Comparison of ENCODE assay signal across 11 cellular contexts in the genomic region with DNA sequence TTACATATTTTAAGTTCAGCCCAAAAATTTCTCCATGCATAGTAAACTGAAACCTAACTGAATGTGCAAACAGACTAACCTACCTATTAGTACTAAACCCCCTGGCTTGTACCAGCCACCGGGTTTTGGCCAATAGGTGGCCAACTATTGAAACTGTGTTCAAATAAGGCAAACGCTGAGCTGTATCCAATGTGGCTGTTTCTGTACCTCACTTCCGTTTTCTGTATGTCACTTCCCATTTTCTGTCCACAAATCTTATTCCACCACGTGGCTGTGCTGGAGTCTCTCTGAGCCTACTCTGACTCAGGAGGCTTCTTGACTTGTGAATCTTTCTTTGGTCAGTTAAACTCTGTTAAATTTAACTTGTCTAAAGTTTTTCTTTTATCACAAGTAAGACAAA. TPM values are rescaled to one million over a fixed set of nuclear protein-coding genes. Genes with fewer than 3 reads are reported as not detected.
DNase-seq lines count a peak whose midpoint lies in the region; ATAC-seq and TF ChIP-seq lines count a peak whose summit lies in the region.
"Had no signal": no experiment of that assay in that cellular context is flagged by ENCODE, and none has a peak within 500 bp of the region (broad histone marks: within the 10 kb centered on the region; RNA-seq: fewer than 3 reads in every experiment).

No MANE protein-coding gene starts in this region.

- H3K36me3 ChIP-seq in SU-DHL-6 (ENCODE audit: low read length) = no peaks in the 10 kb centered on the region

- no peaks in the 10 kb centered on the region for H3K27me3 ChIP-seq in SU-DHL-6 (ENCODE audit: low read length)

- no peak for ATAC-seq in HG02840 (IDR thresholded peaks at IDR 0.05; ENCODE audit: low FRiP score, unreplicated experiment)
- ATAC-seq: psoas muscle had no signal

- no peak overlapping the region for H3K4me3 ChIP-seq in SU-DHL-6 (ENCODE audit: insufficient read depth, low read length, poor library complexity, severe bottlenecking)
- H3K4me3 ChIP-seq: psoas muscle had no signal

- no peak for TF ChIP-seq CTCF in SU-DHL-6 (IDR thresholded peaks at IDR 0.05; ENCODE audit: insufficient read depth, low read length, poor library complexity, severe bottlenecking)

- H3K4me2 ChIP-seq in SU-DHL-6 (ENCODE audit: low read depth, low read length, poor library complexity, severe bottlenecking) = no peak overlapping the region

- H3K79me2 ChIP-seq in SU-DHL-6 (ENCODE audit: insufficient read depth, low read length) = no peaks in the 10 kb centered on the region

- H3K9me2 ChIP-seq in SU-DHL-6 (replicated peaks; ENCODE audit: insufficient read depth, low read length) = no peaks in the 10 kb centered on the region

- H2AFZ ChIP-seq in SU-DHL-6 (ENCODE audit: low read depth, low read length, severe bottlenecking) = peak overlapping the region; percentile 62

- no peak overlapping the region for H3K27ac ChIP-seq in SU-DHL-6 (ENCODE audit: low read depth, low read length)
- H3K27ac ChIP-seq: psoas muscle had no signal

- H4K20me1 ChIP-seq in SU-DHL-6 (ENCODE audit: low read depth, low read length) = no peaks in the 10 kb centered on the region

- peak; percentile 2 for DNase-seq in stimulated activated CD4-positive, alpha-beta T cell treated with anti-CD3 and anti-CD28 coated beads, Interleukin-15, amount 100 ng/mL, for 24 hours
- DNase-seq in stimulated activated CD4-positive, alpha-beta T cell treated with anti-CD3 and anti-CD28 coated beads, Interleukin-4, amount 100 ng/mL, for 4 hours = no peak
- peak; percentile 63 to 68 for DNase-seq in Kasumi-1 (lab: John Stamatoyannopoulos, UW)
- DNase-seq in ureter (ENCODE audit: low spot score) = no peak
- no peak for DNase-seq in T1000 (lab: John Stamatoyannopoulos, UW)
- no peak for DNase-seq in NCI-H1092 (lab: John Stamatoyannopoulos, UW)
- DNase-seq: NCI-H226, psoas muscle, T-helper 9 cell had no signal

- H3K9ac ChIP-seq in SU-DHL-6 (ENCODE audit: low read length) = no peak overlapping the region

- H3K9me3 ChIP-seq in SU-DHL-6 (ENCODE audit: insufficient read depth, low read length) = no peaks in the 10 kb centered on the region
- H3K9me3 ChIP-seq: psoas muscle had no signal

- no peaks in the 10 kb centered on the region for H3F3A ChIP-seq in SU-DHL-6 (ENCODE audit: insufficient read depth)

RNA-seq across cellular contexts. Expression of a gene that starts 6.0 kb away (rescaled TPM):
- total RNA-seq in ureter = 52.0 TPM

Comparison
In these comparisons a context has a peak if more than half of its experiments do, and no peak if none do; other contexts are left out.
1. DNase-seq: peak in stimulated activated CD4-positive, alpha-beta T cell treated with anti-CD3 and anti-CD28 coated beads, Interleukin-15, amount 100 ng/mL, for 24 hours (single experiment) and Kasumi-1 (2 of 2); none in stimulated activated CD4-positive, alpha-beta T cell treated with anti-CD3 and anti-CD28 coated beads, Interleukin-4, amount 100 ng/mL, for 4 hours (0 of 2), ureter (single experiment), T1000 (single experiment) and NCI-H1092 (single experiment).